8 cellular contexts compared by ENCODE assay signal in genomic region chr6:82251942-82252341, GRCh38. TPM values are rescaled to one million over a fixed set of nuclear protein-coding genes. Genes with fewer than 3 reads are reported as not detected.
DNase-seq lines count a peak whose midpoint lies in the region; ATAC-seq, FAIRE-seq and TF ChIP-seq lines count a peak whose summit lies in the region.

No MANE protein-coding gene starts in this region.

- H2AFZ ChIP-seq in H1 (ENCODE audit: low read length), result no peak overlapping the region

- DNase-seq in GM04504 (ENCODE audit: low read depth) (peak; percentile 18), NCI-H748 (lab: John Stamatoyannopoulos, UW; ENCODE audit: unreplicated experiment) (peak; percentile 62), H1 (ENCODE audit: low read depth in 1 of 2, low spot score in 2 of 2) (no peak), prostate gland (ENCODE audit: low spot score) (no peak)
- DNase-seq in T-helper 2 cell treated with Interferon-gamma antibody and Interleukin-4, amounts not matched to agents 5 μg/mL and 100 μg/mL, for 36 hours (ENCODE audit: low spot score), result no peak

- no peak overlapping the region for H3K4ac ChIP-seq in H1 (replicated peaks; ENCODE audit: insufficient read length, low read depth, low read length)

- H4K5ac ChIP-seq in H1 (ENCODE audit: insufficient read length, low read depth, low read length), result no peak overlapping the region

- H2BK20ac ChIP-seq in H1 (ENCODE audit: low read length), result no peak overlapping the region; the same call in 1 of the 2 replicates

- TF ChIP-seq POLR2A in H1 (IDR thresholded peaks at IDR 0.05; ENCODE audit: control extremely low read depth in 1 of 2, low read depth in 2 of 2, low read length in 2 of 2), result no peak
- TF ChIP-seq POLR2A in prostate gland (IDR thresholded peaks at IDR 0.05), result no peak

- H3K9me3 ChIP-seq in H1 (ENCODE audit: insufficient read depth in 2 of 2, low read depth in 1 of 2, low read length in 1 of 2) (no peaks in the 10 kb centered on the region), prostate gland (no peaks in the 10 kb centered on the region)

- no peak overlapping the region for H3K14ac ChIP-seq in H1 (ENCODE audit: insufficient read length)

- CTCF ChIA-PET in H1 (lab: Charles Lee; ENCODE audit: partially characterized antibody), result interaction anchor here (0.6 to 2.6 kb wide), 11 partner anchors 10 to 815 kb away, joined by 3 to 12 read pairs (median 3); partner anchors contain the start of gene DOP1A

- H3K36me3 Mint-ChIP-seq in T-helper 2 cell treated with Interferon-gamma antibody and Interleukin-4, amounts not matched to agents 5 μg/mL and 100 μg/mL, for 36 hours (ENCODE audit: low read depth), result no peaks in the 10 kb centered on the region

- H3K23me2 ChIP-seq in H1 (ENCODE audit: low read depth, low read length), result peaks cover 4% of the 10 kb centered on the region; the same call in 1 of the 2 replicates

- H3K79me1 ChIP-seq in H1 (ENCODE audit: low read depth, low read length), result no peaks in the 10 kb centered on the region

- H2BK120ac ChIP-seq in H1 (replicated peaks; ENCODE audit: low read depth, low read length), result no peak overlapping the region

- no peak overlapping the region for H2AK5ac ChIP-seq in H1 (ENCODE audit: low read depth, low read length)

- no peak overlapping the region for H4K8ac ChIP-seq in H1 (ENCODE audit: extremely low read depth, insufficient read depth, low read length)

- H3K4me1 Mint-ChIP-seq in T-helper 2 cell treated with Interferon-gamma antibody and Interleukin-4, amounts not matched to agents 5 μg/mL and 100 μg/mL, for 36 hours (ENCODE audit: low read depth), result peaks cover 5% of the 10 kb centered on the region

- TF ChIP-seq EP300 in H1 (IDR thresholded peaks at IDR 0.05; ENCODE audit: borderline replicate concordance in 1 of 2, low read depth in 2 of 2, low read length in 2 of 2), result no peak

- H2BK12ac ChIP-seq in H1 (ENCODE audit: low read depth, low read length), result no peak overlapping the region

- H3K27ac ChIP-seq in 22Rv1 (no peak overlapping the region), H1 (ENCODE audit: low read depth, low read length) (no peak overlapping the region), prostate gland (no peak overlapping the region)

- POLR2A ChIA-PET in H1 (lab: Charles Lee; ENCODE audit: partially characterized antibody), result no interaction called here

- H3K23ac ChIP-seq in H1 (ENCODE audit: insufficient read length), result no peak overlapping the region

- no peaks in the 10 kb centered on the region for H4K20me1 ChIP-seq in H1 (replicated peaks in 1 of 2; ENCODE audit: control insufficient read depth in 1 of 2, insufficient read depth in 2 of 2, low read length in 2 of 2)

- no peak overlapping the region for H2BK15ac ChIP-seq in H1 (ENCODE audit: low read length)

- H3K4me3 ChIP-seq in H1 (ENCODE audit: extremely low read depth in 1 of 4, insufficient read depth in 2 of 4, low read depth in 3 of 4, low read length in 4 of 4), result no peak overlapping the region
- H3K4me3 ChIP-seq in prostate gland, result no peak overlapping the region

- no peak overlapping the region for H3K4me2 ChIP-seq in H1 (ENCODE audit: insufficient read depth in 1 of 2, low read depth in 2 of 2, low read length in 2 of 2)

- ATAC-seq in GM19324 (IDR thresholded peaks at IDR 0.05; ENCODE audit: low FRiP score, unreplicated experiment) (no peak), HG03135 (IDR thresholded peaks at IDR 0.05; ENCODE audit: unreplicated experiment) (no peak)

- no peak overlapping the region for H3K18ac ChIP-seq in H1 (ENCODE audit: extremely low read depth, low read length)

- H3K9me3 Mint-ChIP-seq in T-helper 2 cell treated with Interferon-gamma antibody and Interleukin-4, amounts not matched to agents 5 μg/mL and 100 μg/mL, for 36 hours, result no peaks in the 10 kb centered on the region

- H3K27ac Mint-ChIP-seq in T-helper 2 cell treated with Interferon-gamma antibody and Interleukin-4, amounts not matched to agents 5 μg/mL and 100 μg/mL, for 36 hours, result no peak overlapping the region

- intact Hi-C loops in prostate gland (cut with DNase I), result loop anchor here (5.0 kb wide), 1 partner anchor 805 kb away; no protein-coding TSS in a partner anchor

- H3K27me3 ChIP-seq in H1 (replicated peaks in 1 of 4; ENCODE audit: control insufficient read depth in 3 of 4, extremely low read depth in 1 of 4, insufficient read depth in 3 of 4, low read length in 3 of 4) (no peaks in the 10 kb centered on the region), prostate gland (replicated peaks; ENCODE audit: insufficient read depth) (no peaks in the 10 kb centered on the region)

- H3K4me1 ChIP-seq in H1 (replicated peaks in 1 of 4; ENCODE audit: control insufficient read depth in 3 of 4, insufficient read depth in 4 of 4, low read length in 3 of 4), result peaks cover 0 to 8% (median 2%) of the 10 kb centered on the region in 4 experiments; a peak in 3 of 7 replicates
- H3K4me1 ChIP-seq in prostate gland (replicated peaks), result no peaks in the 10 kb centered on the region

- no peak overlapping the region for H3K9ac ChIP-seq in H1 (replicated peaks in 1 of 4; ENCODE audit: extremely low read depth in 1 of 4, low read depth in 3 of 4, low read length in 3 of 4)

- peaks cover 0 to 2% of the 10 kb centered on the region in 2 experiments; a peak in 2 of 4 replicates for H3K79me2 ChIP-seq in H1 (ENCODE audit: control insufficient read depth in 1 of 2, insufficient read depth in 2 of 2, low read length in 2 of 2)

- no peak overlapping the region for H3K56ac ChIP-seq in H1 (replicated peaks; ENCODE audit: insufficient read length, low read depth, low read length)

- no peak for FAIRE-seq in H1 (lab: Jason Lieb, UNC)

- H3K27me3 Mint-ChIP-seq in T-helper 2 cell treated with Interferon-gamma antibody and Interleukin-4, amounts not matched to agents 5 μg/mL and 100 μg/mL, for 36 hours (ENCODE audit: low read depth), result peaks cover 3% of the 10 kb centered on the region

- no peak overlapping the region for H3K4me3 Mint-ChIP-seq in T-helper 2 cell treated with Interferon-gamma antibody and Interleukin-4, amounts not matched to agents 5 μg/mL and 100 μg/mL, for 36 hours

- no peak overlapping the region for H4K91ac ChIP-seq in H1 (replicated peaks; ENCODE audit: insufficient read length, low read length)

- TF ChIP-seq RAD21 in H1 (IDR thresholded peaks at IDR 0.05 in 1 of 2, conservative IDR thresholded peaks at IDR 0.05 in 1 of 2; ENCODE audit: low read depth in 2 of 2, low read length in 2 of 2), result peak; percentile 67 to 69

- TF ChIP-seq CTCF in 22Rv1 (IDR thresholded peaks at IDR 0.05), result peak; percentile 57
- TF ChIP-seq CTCF in H1 (IDR thresholded peaks at IDR 0.05; ENCODE audit: control extremely low read depth in 1 of 3, insufficient read depth in 1 of 3, low read depth in 1 of 3, low read length in 3 of 3), result peak in 2 of 3 experiments; percentile 12 to 44; a peak in 2 of 4 replicates
- peak in 3 of 4 experiments; percentile 25 to 52 (median 48) for TF ChIP-seq CTCF in prostate gland (IDR thresholded peaks at IDR 0.05)

- H2BK5ac ChIP-seq in H1 (ENCODE audit: low read depth, low read length), result no peak overlapping the region

- H3K36me3 ChIP-seq in H1 (ENCODE audit: control insufficient read depth in 2 of 4, insufficient read depth in 4 of 4, low read length in 3 of 4), result no peaks in the 10 kb centered on the region
- no peaks in the 10 kb centered on the region for H3K36me3 ChIP-seq in prostate gland

TF ChIP-seq in H1, 55 proteins besides CTCF, POLR2A, EP300 and RAD21:
- TF ChIP-seq FOSL1 (IDR thresholded peaks at IDR 0.05; ENCODE audit: insufficient read depth, low read depth, low read length) (no peak), PHF8 (conservative IDR thresholded peaks at IDR 0.05; ENCODE audit: low read depth, low read length) (no peak), RNF2 (IDR thresholded peaks at IDR 0.05; ENCODE audit: borderline replicate concordance, low read depth, low read length, missing control alignments, poor library complexity, severe bottlenecking) (no peak), TBP (IDR thresholded peaks at IDR 0.05; ENCODE audit: low read depth, low read length) (no peak), BACH1 (IDR thresholded peaks at IDR 0.05; ENCODE audit: low read length) (no peak), GABPA (IDR thresholded peaks at IDR 0.05; ENCODE audit: borderline replicate concordance, insufficient read depth, low read length) (no peak), SRF (IDR thresholded peaks at IDR 0.05; ENCODE audit: low read depth, low read length) (no peak), SIX5 (IDR thresholded peaks at IDR 0.05; ENCODE audit: low read depth, low read length) (no peak), BRCA1 (IDR thresholded peaks at IDR 0.05; ENCODE audit: low read depth, low read length) (no peak), EZH2 (IDR thresholded peaks at IDR 0.05; ENCODE audit: low read depth, low read length, severe bottlenecking) (no peak), GTF2F1 (IDR thresholded peaks at IDR 0.05; ENCODE audit: borderline replicate concordance, low read depth, low read length) (no peak), SP4 (IDR thresholded peaks at IDR 0.05; ENCODE audit: low read length) (no peak), MAX (IDR thresholded peaks at IDR 0.05) (no peak)
TF ChIP-seq in H1: peak in this region for 0.

RNA-seq across cellular contexts. Expression of gene IBTK, which starts 4.4 kb away (rescaled TPM):
- total RNA-seq in H1 (2021; fragmentation: NEBNext Ultra II Directional; extraction: Animal tissue kit (Norgen Biotek cat#: 25700)), result 23.1 and 24.2 TPM in 2 replicates
- polyA plus RNA-seq in H1 (2011; rRNA removed), result 2.8 and 4.6 TPM in 2 replicates
- polyA plus RNA-seq in H1 (2011; cell fraction: cytosol; rRNA removed), result 6.6 TPM
- 4.0 TPM for polyA plus RNA-seq in H1 (2011; cell fraction: nucleus; rRNA removed)
- 6.4 to 13.9 TPM (median 9.6 TPM) in 4 replicates for polyA plus RNA-seq in H1 (2012, experiment 1 of 2)
- polyA plus RNA-seq in H1 (2012, experiment 2 of 2), result 0.96 TPM
- 11.8 TPM for polyA plus RNA-seq in H1 (2013, experiment 1 of 2)
- polyA plus RNA-seq in H1 (2013, experiment 2 of 2), result 10.1 TPM
- polyA minus RNA-seq in H1 (2011; rRNA and poly(A)+ RNA removed), result 27.6 and 29.1 TPM in 2 replicates
- polyA minus RNA-seq in H1 (2011; cell fraction: cytosol; rRNA and poly(A)+ RNA removed), result 13.3 TPM
- polyA minus RNA-seq in H1 (2011; cell fraction: nucleus; rRNA and poly(A)+ RNA removed), result 42.2 TPM
- 10 to 100 TPM; 19.0 to 26.5 TPM for total RNA-seq in prostate gland

Comparison
In these comparisons a context has a peak if more than half of its experiments do, and no peak if none do; other contexts are left out.
1. DNase-seq: peak in GM04504 (single experiment) and NCI-H748 (single experiment); none in H1 (0 of 2), prostate gland (single experiment) and T-helper 2 cell treated with Interferon-gamma antibody and Interleukin-4, amounts not matched to agents 5 μg/mL and 100 μg/mL, for 36 hours (single experiment).
2. Peak in every context shown above with its lines, with median percentiles within 50 percentile points of each other: CTCF ChIP-seq.